8 cellular contexts compared by ENCODE assay signal in genomic region chr3:151086484-151087456, GRCh38. TPM values are rescaled to one million over a fixed set of nuclear protein-coding genes. Genes with fewer than 3 reads are reported as not detected.
A peak's percentile ranks its signal among the peaks of the same experiment; 100 is the strongest.
DNase-seq lines count a peak whose midpoint lies in the region; ATAC-seq and TF ChIP-seq lines count a peak whose summit lies in the region.

No MANE protein-coding gene starts in this region.

- H3K4me3 ChIP-seq in GM08714 (ENCODE audit: low read length) (peak overlapping the region; percentile 80), hepatocyte (peak overlapping the region; percentile 99)

- no peaks in the 10 kb centered on the region for H4K20me1 ChIP-seq in hepatocyte (ENCODE audit: insufficient read depth, poor library complexity, severe bottlenecking)

- under 1% methylated on average over 63 of the region's 81 CpGs for WGBS in hepatocyte (ENCODE audit: low lambda C conversion rate, missing lambda C conversion rate)

- no peaks in the 10 kb centered on the region for H3K9me2 ChIP-seq in hepatocyte (replicated peaks; ENCODE audit: insufficient read depth)

- H2AFZ ChIP-seq in hepatocyte = peak overlapping the region; percentile 100

- H3K4me1 ChIP-seq in hepatocyte (ENCODE audit: insufficient read depth) = no peaks in the 10 kb centered on the region

- peak; percentile 70 for TF ChIP-seq CTCF in hepatocyte (IDR thresholded peaks at IDR 0.05; ENCODE audit: poor library complexity)

- DNase-seq in NCI-H1105 (lab: John Stamatoyannopoulos, UW) (peak; percentile 90), T-helper 2 cell (peak; percentile 19 to 93 (median 41)), astrocyte of the hippocampus (ENCODE audit: low read depth, low spot score) (peak; percentile 96), hepatocyte (ENCODE audit: low spot score) (peak; percentile 93), renal cortical epithelial cell (ENCODE audit: low read depth) (peak; percentile 75)

- ATAC-seq in HG02610 (IDR thresholded peaks at IDR 0.05; ENCODE audit: unreplicated experiment) (peak; percentile 79), GM18520 (IDR thresholded peaks at IDR 0.05; ENCODE audit: unreplicated experiment) (no peak)

- H3K27ac ChIP-seq in hepatocyte = no peak overlapping the region

- H3K79me2 ChIP-seq in hepatocyte = no peaks in the 10 kb centered on the region

- no peaks in the 10 kb centered on the region for H3K36me3 ChIP-seq in hepatocyte (replicated peaks; ENCODE audit: insufficient read depth, low read depth)

- H3K4me2 ChIP-seq in hepatocyte = peak overlapping the region; percentile 100

- no peaks in the 10 kb centered on the region for H3K9me3 ChIP-seq in hepatocyte (ENCODE audit: low read depth)

- H3K27me3 ChIP-seq in hepatocyte = peaks cover 20% of the 10 kb centered on the region

RNA-seq across cellular contexts. Expression of gene MED12L, which starts 1.3 kb away (rescaled TPM):
- total RNA-seq in hepatocyte (2.7 TPM in 2 replicates), renal cortical epithelial cell (under 0.01 and 0.30 TPM in 2 replicates)
- polyA plus RNA-seq in hepatocyte = 0.07 and 1.9 TPM in 2 replicates

Comparison
In these comparisons a context has a peak if more than half of its experiments do, and no peak if none do; other contexts are left out.
1. DNase-seq: peak in every context shown above with its lines; median percentile 96 in astrocyte of the hippocampus; 93 in hepatocyte; 90 in NCI-H1105; 75 in renal cortical epithelial cell; 41 in T-helper 2 cell.